Comparison of ENCODE assay signal across 1 cellular context in the genomic region with DNA sequence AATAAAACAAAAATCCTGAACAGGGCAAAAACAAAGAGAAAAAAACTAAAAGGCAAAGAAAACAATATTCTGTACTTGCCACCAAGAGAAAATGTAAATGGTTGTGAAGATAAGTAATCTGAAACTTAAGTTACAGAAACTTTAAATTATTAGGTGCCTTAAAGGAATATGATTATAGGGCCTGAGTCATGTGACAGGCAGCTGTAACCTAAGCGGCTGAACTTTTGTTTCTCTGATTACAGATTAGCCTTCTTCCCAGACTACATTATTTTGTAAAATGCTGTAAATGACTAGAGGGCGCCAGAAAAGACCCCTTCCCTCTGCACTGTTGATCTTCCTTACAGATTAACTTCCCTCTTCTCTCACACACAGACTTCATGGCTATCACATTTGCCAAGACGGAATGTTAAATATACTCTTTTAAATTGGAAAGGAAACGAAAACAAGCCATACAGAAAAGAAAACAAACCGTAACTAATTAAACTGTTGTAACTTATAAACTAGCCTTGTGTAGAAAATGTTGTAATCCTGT.
TF ChIP-seq lines count a peak whose summit lies in the region.

No MANE protein-coding gene starts in this region.

TF ChIP-seq in GM23338, 12 proteins besides CTCF, POLR2A, EP300 and RAD21 (continued from another document):
- TF ChIP-seq ZNF331 (CRISPR knock-in tag; IDR thresholded peaks at IDR 0.05; ENCODE audit: low read depth): no peak
- no peak for TF ChIP-seq JUNB (IDR thresholded peaks at IDR 0.05; ENCODE audit: unreplicated experiment)
- TF ChIP-seq CREB1 (CRISPR knock-in tag; IDR thresholded peaks at IDR 0.05; ENCODE audit: low read depth): no peak
TF ChIP-seq in GM23338: peak in this region for 0.
